In the genomic region with DNA sequence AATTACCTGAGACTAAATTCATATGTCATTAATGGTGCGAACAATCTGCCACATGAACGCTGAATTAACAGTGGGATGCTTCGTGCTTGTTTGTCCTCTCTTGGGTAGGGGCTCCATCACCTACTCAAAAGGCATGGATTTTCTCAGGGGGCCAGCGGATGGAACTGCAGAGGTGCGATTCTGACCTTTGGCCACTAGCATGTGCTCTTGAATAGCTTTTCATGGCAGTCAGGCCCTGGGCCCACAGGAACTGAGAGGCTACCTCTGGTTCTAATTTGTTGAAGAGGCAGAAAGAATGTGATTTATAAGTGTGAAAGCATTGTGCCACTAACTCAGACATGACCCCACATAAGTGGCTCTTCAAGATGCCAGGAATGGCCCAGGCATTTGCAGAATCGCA, we compare ENCODE assay signal across 10 cellular contexts.
DNase-seq lines count a peak whose midpoint lies in the region; ATAC-seq and TF ChIP-seq lines count a peak whose summit lies in the region.
"Had no signal": no experiment of that assay in that cellular context is flagged by ENCODE, and none has a peak within 500 bp of the region (broad histone marks: within the 10 kb centered on the region; RNA-seq: fewer than 3 reads in every experiment).

No MANE protein-coding gene starts in this region.

- no peak overlapping the region for H3K27ac ChIP-seq in DND-41 (ENCODE audit: low read length)
- H3K27ac ChIP-seq in thyroid gland = no peak overlapping the region
- H3K27ac ChIP-seq in spleen = no peak overlapping the region
- H3K27ac ChIP-seq: SJSA1 had no signal

- no peaks in the 10 kb centered on the region for H3K4me1 ChIP-seq in DND-41 (ENCODE audit: insufficient read depth, low read length)
- H3K4me1 ChIP-seq in NT2/D1 (ENCODE audit: insufficient read depth, insufficient read length) = no peaks in the 10 kb centered on the region
- no peaks in the 10 kb centered on the region for H3K4me1 ChIP-seq in thyroid gland
- H3K4me1 ChIP-seq in spleen = no peaks in the 10 kb centered on the region
- H3K4me1 ChIP-seq: SJSA1 had no signal

- H4K20me1 ChIP-seq in DND-41 (ENCODE audit: insufficient read depth, low read length) = no peaks in the 10 kb centered on the region

- DNase-seq in DND-41 = no peak
- DNase-seq in NT2/D1 (ENCODE audit: low read depth, low spot score) = peak; percentile 51
- DNase-seq in fibroblast of the conjunctiva (ENCODE audit: low read depth) = peak; percentile 45
- DNase-seq in thyroid gland = peak; percentile 26 to 32
- no peak for DNase-seq in DMS79 (lab: John Stamatoyannopoulos, UW)
- DNase-seq in spleen = no peak

- H3K4me2 ChIP-seq in DND-41 (ENCODE audit: insufficient read depth, low read length) = no peak overlapping the region

- TF ChIP-seq CTCF in DND-41 (IDR thresholded peaks at IDR 0.05; ENCODE audit: borderline replicate concordance, extremely low read depth, low read length, poor library complexity, severe bottlenecking) (peak; percentile 42), thyroid gland (IDR thresholded peaks at IDR 0.05) (peak in 4 of 6 experiments; percentile 22 to 45 (median 44)), spleen (IDR thresholded peaks at IDR 0.05 in 8 of 11, conservative IDR thresholded peaks at IDR 0.05 in 3 of 11) (peak in 1 of 11 experiments; percentile 17)

- H3K9me3 ChIP-seq in DND-41 (ENCODE audit: insufficient read depth, low read length, severe bottlenecking) (no peaks in the 10 kb centered on the region), NT2/D1 (ENCODE audit: insufficient read depth, low read length) (no peaks in the 10 kb centered on the region), thyroid gland (no peaks in the 10 kb centered on the region), spleen (no peaks in the 10 kb centered on the region)
- H3K9me3 ChIP-seq: SJSA1 had no signal

- H3K4me3 ChIP-seq in DND-41 (ENCODE audit: low read depth in 1 of 2, low read length in 2 of 2) = no peak overlapping the region
- H3K4me3 ChIP-seq in NT2/D1 (ENCODE audit: insufficient read length, low read depth) = no peak overlapping the region
- H3K4me3 ChIP-seq in thyroid gland (replicated peaks in 1 of 3) = no peak overlapping the region
- no peak overlapping the region for H3K4me3 ChIP-seq in spleen
- H3K4me3 ChIP-seq: SJSA1 had no signal

- 23 to 29% methylated on average over 5 to 6 of the region's 6 CpGs for WGBS in thyroid gland, 2 donors
- WGBS in spleen, 5 donors = 11 to 43% (median 29%) methylated on average over 5 to 6 of the region's 6 CpGs

- no peak for TF ChIP-seq POLR2A in thyroid gland (IDR thresholded peaks at IDR 0.05)
- no peak for TF ChIP-seq POLR2A in spleen (IDR thresholded peaks at IDR 0.05)

- intact Hi-C loops in thyroid gland (cut with DNase I) = loop anchor here (10.0 kb wide), 1 partner anchor 483 kb away; no protein-coding TSS in a partner anchor
- intact Hi-C loops in spleen (cut with DNase I; ENCODE audit: low total_unique reads) = no loop called here

- H3K79me2 ChIP-seq in DND-41 (ENCODE audit: insufficient read depth, low read length) = no peaks in the 10 kb centered on the region

- no peaks in the 10 kb centered on the region for H3K27me3 ChIP-seq in DND-41 (ENCODE audit: insufficient read depth, low read length, poor library complexity)
- no peaks in the 10 kb centered on the region for H3K27me3 ChIP-seq in NT2/D1 (ENCODE audit: insufficient read depth, insufficient read length)
- H3K27me3 ChIP-seq in thyroid gland = no peaks in the 10 kb centered on the region
- H3K27me3 ChIP-seq in spleen (replicated peaks in 1 of 7) = peaks cover 0 to 12% (median 0%) of the 10 kb centered on the region in 7 donors
- H3K27me3 ChIP-seq: SJSA1 had no signal

- no peaks in the 10 kb centered on the region for H3K36me3 ChIP-seq in DND-41 (ENCODE audit: insufficient read depth, low read length)
- H3K36me3 ChIP-seq in NT2/D1 (ENCODE audit: insufficient read depth, insufficient read length, low read length) = no peaks in the 10 kb centered on the region
- H3K36me3 ChIP-seq in thyroid gland = no peaks in the 10 kb centered on the region
- no peaks in the 10 kb centered on the region for H3K36me3 ChIP-seq in spleen
- H3K36me3 ChIP-seq: SJSA1 had no signal

- no peak for ATAC-seq in DND-41 (ENCODE audit: insufficient read depth, low read depth)
- peak; percentile 57 for ATAC-seq in GM21381 (IDR thresholded peaks at IDR 0.05; ENCODE audit: unreplicated experiment)
- ATAC-seq in HG02571 (IDR thresholded peaks at IDR 0.05; ENCODE audit: unreplicated experiment) = no peak
- ATAC-seq: left colon had no signal

- no peak overlapping the region for H3K9ac ChIP-seq in DND-41 (ENCODE audit: low read depth, low read length)
- no peak overlapping the region for H3K9ac ChIP-seq in NT2/D1 (ENCODE audit: insufficient read length, low read depth)

- H2AFZ ChIP-seq in DND-41 (ENCODE audit: low read depth, low read length) = no peak overlapping the region

Comparison
In these comparisons a context has a peak if more than half of its experiments do, and no peak if none do; other contexts are left out.
1. DNase-seq: peak in NT2/D1 (single experiment), fibroblast of the conjunctiva (single experiment) and thyroid gland (2 of 2); none in DND-41 (single experiment), DMS79 (single experiment) and spleen (single experiment).